Comparison of ENCODE assay signal across 8 cellular contexts in genomic region chr17:7477392-7478275, GRCh38. TPM values are rescaled to one million over a fixed set of nuclear protein-coding genes. Genes with fewer than 3 reads are reported as not detected.
DNase-seq lines count a peak whose midpoint lies in the region; ATAC-seq and TF ChIP-seq lines count a peak whose summit lies in the region.

No MANE protein-coding gene starts in this region.

- in situ Hi-C loops in T47D (cut with HindIII; ENCODE audit: low pct_unique_long_range_greater_than_20kb, low sequenced_read_pairs) = no loop called here

- no peaks in the 10 kb centered on the region for H3K36me3 ChIP-seq in Caco-2 (ENCODE audit: control insufficient read depth, insufficient read depth, low read length)
- peaks cover 5% of the 10 kb centered on the region for H3K36me3 ChIP-seq in skeletal muscle satellite cell (ENCODE audit: insufficient read depth, low read length)

- H3K9me3 Mint-ChIP-seq in Caco-2 (ENCODE audit: unreplicated experiment) = no peaks in the 10 kb centered on the region
- H3K9me3 Mint-ChIP-seq in immature natural killer cell = no peaks in the 10 kb centered on the region

- H3K27me3 ChIP-seq in Caco-2 (replicated peaks; ENCODE audit: control insufficient read depth, insufficient read depth, low read length) (no peaks in the 10 kb centered on the region), skeletal muscle satellite cell (ENCODE audit: control insufficient read depth, insufficient read depth, low read length) (no peaks in the 10 kb centered on the region)

- BruUV-seq in Caco-2 (replicated peaks; lab: Mats Ljungman, UMichigan) = no TSS peak

- no peaks in the 10 kb centered on the region for H3K9me3 ChIP-seq in Caco-2
- H3K9me3 ChIP-seq in skeletal muscle satellite cell (replicated peaks; ENCODE audit: low read length) = no peaks in the 10 kb centered on the region

- no peak for ATAC-seq in GM18858 (IDR thresholded peaks at IDR 0.05; ENCODE audit: unreplicated experiment)

- H3K4me1 ChIP-seq in Caco-2 (peaks cover 23% of the 10 kb centered on the region), skeletal muscle satellite cell (ENCODE audit: control insufficient read depth, insufficient read depth, low read length) (peaks cover 40% of the 10 kb centered on the region)

- intact Hi-C loops in Caco-2 (cut with micrococcal nuclease; ENCODE audit: unreplicated experiment) = loop anchor here (5.0 kb wide), 1 partner anchor 125 kb away; the partner anchor contains the start of gene KCTD11
- intact Hi-C loops in posterior vena cava (cut with DNase I) = loop anchor here in 1 of 2 donors (5.0 kb wide), 1 partner anchor 35 kb away; no protein-coding TSS in a partner anchor

- peak overlapping the region; percentile 93 for H3K9ac ChIP-seq in skeletal muscle satellite cell (ENCODE audit: low read depth, low read length)

- DNase-seq in Caco-2 = peak; percentile 57 to 58
- DNase-seq in OCI-M1 (lab: John Stamatoyannopoulos, UW) = peak; percentile 90
- DNase-seq in T47D (ENCODE audit: low read depth in 1 of 2, low spot score in 1 of 2) = peak; percentile 55 to 77
- DNase-seq in immature natural killer cell = peak; percentile 70 to 72 (median 72)
- DNase-seq in GM20000 (ENCODE audit: low spot score) = no peak
- no peak for DNase-seq in posterior vena cava (ENCODE audit: low spot score)

- H3K4me2 ChIP-seq in skeletal muscle satellite cell (ENCODE audit: low read length) = peak overlapping the region; percentile 87

- H3K4me3 ChIP-seq in Caco-2 (ENCODE audit: low read depth, low read length) = peak overlapping the region; percentile 64
- H3K4me3 ChIP-seq in skeletal muscle satellite cell (ENCODE audit: low read length) = peak overlapping the region; percentile 79

- POLR2A ChIA-PET in Caco-2 (lab: Charles Lee) = no interaction called here

- no peak for TF ChIP-seq CTCF in Caco-2 (IDR thresholded peaks at IDR 0.05; ENCODE audit: insufficient read depth in 1 of 2, low read depth in 1 of 2, low read length in 1 of 2, severe bottlenecking in 1 of 2, unreplicated experiment in 1 of 2)
- TF ChIP-seq CTCF in GM20000 (IDR thresholded peaks at IDR 0.05; ENCODE audit: extremely low read depth, missing control alignments) = no peak

- H3K36me3 Mint-ChIP-seq in Caco-2 (ENCODE audit: insufficient read depth, unreplicated experiment) (peaks cover 26% of the 10 kb centered on the region), immature natural killer cell (no peaks in the 10 kb centered on the region)

- CTCF ChIA-PET in Caco-2 (lab: Charles Lee) = no interaction called here

- peaks cover 35% of the 10 kb centered on the region for H3K4me1 Mint-ChIP-seq in Caco-2 (ENCODE audit: low read depth, unreplicated experiment)
- peaks cover 61 to 65% of the 10 kb centered on the region in 2 donors for H3K4me1 Mint-ChIP-seq in immature natural killer cell

- peak overlapping the region; percentile 66 for H3K27ac Mint-ChIP-seq in Caco-2 (ENCODE audit: unreplicated experiment)
- H3K27ac Mint-ChIP-seq in immature natural killer cell = peak overlapping the region; percentile 94 to 99 (median 97)

- H3K27me3 Mint-ChIP-seq in Caco-2 (ENCODE audit: insufficient read depth, unreplicated experiment) (no peaks in the 10 kb centered on the region), immature natural killer cell (ENCODE audit: low read depth in 3 of 3) (peaks cover 19 to 30% (median 27%) of the 10 kb centered on the region in 3 donors)

- H3K4me3 Mint-ChIP-seq in Caco-2 (ENCODE audit: unreplicated experiment) (peak overlapping the region; percentile 70), immature natural killer cell (peak overlapping the region; percentile 90 to 98 (median 94))

RNA-seq across cellular contexts. Expression of gene ZBTB4, which starts 1.8 kb away (rescaled TPM):
- total RNA-seq in Caco-2 (2022) (15.5 and 16.5 TPM in 2 replicates), posterior vena cava (10 to 100 TPM; 67.3 to 67.9 TPM)
- 10 to 100 TPM in 1 of 3 donors, 1 to 10 TPM in 2; 4.4 to 25.8 (median 8.3) TPM for polyA plus RNA-seq in immature natural killer cell
- 14.4 and 15.9 TPM in 2 replicates for total RNA-seq in skeletal muscle satellite cell (2012; rRNA removed)

RNA-seq across cellular contexts. Expression of gene SLC35G6, which starts 3.6 kb away (rescaled TPM):
- total RNA-seq in Caco-2 (2022) = not detected in 2 replicates
- not detected for polyA plus RNA-seq in immature natural killer cell
- not detected in 2 replicates for total RNA-seq in skeletal muscle satellite cell (2012; rRNA removed)
- not detected for total RNA-seq in posterior vena cava

RNA-seq across cellular contexts. Expression of gene POLR2A, which starts 6.5 kb away (rescaled TPM):
- total RNA-seq in Caco-2 (2022) = 69.8 and 72.1 TPM in 2 replicates
- polyA plus RNA-seq in immature natural killer cell = 10 to 100 TPM; 16.0 to 67.8 (median 25.7) TPM
- total RNA-seq in skeletal muscle satellite cell (2012; rRNA removed) = 81.4 and 83.4 TPM in 2 replicates
- 10 to 100 TPM; 65.5 to 70.0 TPM for total RNA-seq in posterior vena cava

RNA-seq across cellular contexts. Expression of gene CHRNB1, which starts 32.8 kb away (rescaled TPM):
- total RNA-seq in Caco-2 (2022) (1.7 and 2.6 TPM in 2 replicates), posterior vena cava (10 to 100 TPM in 1 of 2 donors, 1 to 10 TPM in 1; 7.8 to 10.5 TPM)
- polyA plus RNA-seq in immature natural killer cell = 10 to 100 TPM; 32.4 to 41.3 (median 38.5) TPM
- total RNA-seq in skeletal muscle satellite cell (2012; rRNA removed) = 2.3 and 7.2 TPM in 2 replicates

RNA-seq across cellular contexts. Expression of gene FGF11, which starts 38.3 kb away (rescaled TPM):
- total RNA-seq in Caco-2 (2022) (0.91 and 1.3 TPM in 2 replicates), posterior vena cava (1 to 10 TPM; 2.7 to 3.8 TPM)
- polyA plus RNA-seq in immature natural killer cell = not detected
- total RNA-seq in skeletal muscle satellite cell (2012; rRNA removed) = 0.25 and 2.4 TPM in 2 replicates

Comparison
In these comparisons a context has a peak if more than half of its experiments do, and no peak if none do; other contexts are left out.
1. DNase-seq: peak in Caco-2 (2 of 2), OCI-M1 (single experiment), T47D (2 of 2) and immature natural killer cell (3 of 3); none in GM20000 (single experiment) and posterior vena cava (single experiment).